ENCODE assay signal across 8 cellular contexts in the genomic region with DNA sequence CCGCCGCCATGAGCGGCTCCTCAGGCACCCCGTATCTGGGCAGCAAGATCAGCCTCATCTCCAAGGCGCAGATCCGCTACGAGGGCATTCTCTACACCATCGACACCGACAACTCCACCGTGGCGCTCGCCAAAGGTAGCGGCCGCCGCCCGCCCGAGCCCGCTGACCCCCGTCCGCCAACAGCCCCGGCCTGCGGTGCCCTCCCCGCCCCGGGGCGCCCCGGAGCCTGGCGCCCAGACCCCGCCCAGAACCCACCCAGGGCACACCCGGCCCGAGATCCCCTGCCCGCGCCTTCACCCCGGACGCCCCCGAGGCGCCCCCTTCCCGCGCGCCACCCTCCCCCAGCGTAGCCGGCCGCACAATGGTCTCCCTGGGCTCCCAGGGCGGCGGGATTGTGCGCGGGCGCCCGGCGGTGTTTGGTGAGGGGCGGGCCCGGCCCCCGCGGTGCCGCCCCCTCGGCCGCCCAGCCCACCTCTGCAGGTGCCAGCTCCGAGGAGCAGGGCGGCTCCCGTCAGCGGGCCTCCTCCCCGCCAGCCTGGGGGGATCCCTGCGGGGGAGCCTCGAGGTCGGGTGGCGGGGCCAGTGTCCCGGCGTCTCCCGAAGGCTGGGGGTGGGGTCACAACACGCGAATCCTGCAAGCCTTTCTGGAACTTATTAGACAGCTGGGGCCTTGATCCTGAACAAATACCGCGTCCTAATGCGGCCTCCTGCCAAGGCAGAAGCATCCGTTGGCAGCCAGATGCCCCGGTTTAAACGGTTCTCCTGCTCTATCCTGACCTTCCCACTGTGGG. TPM values are rescaled to one million over a fixed set of nuclear protein-coding genes. Genes with fewer than 3 reads are reported as not detected.
DNase-seq lines count a peak whose midpoint lies in the region; ATAC-seq and TF ChIP-seq lines count a peak whose summit lies in the region.

No MANE protein-coding gene starts in this region.

- peaks cover 15% of the 10 kb centered on the region for H3K4me1 ChIP-seq in testis

- H3K4me1 Mint-ChIP-seq in IgD-negative memory B cell (peaks cover 20 to 22% (median 20%) of the 10 kb centered on the region in 3 donors), memory B cell (peaks cover 16% of the 10 kb centered on the region)
- H3K4me1 Mint-ChIP-seq in T-helper 2 cell treated with Interferon-gamma antibody and Interleukin-4, amounts not matched to agents 5 μg/mL and 100 μg/mL, for 36 hours (ENCODE audit: low read depth), result peaks cover 38% of the 10 kb centered on the region

- ATAC-seq in GM21447 (IDR thresholded peaks at IDR 0.05; ENCODE audit: unreplicated experiment) (peak; percentile 12), memory B cell (ENCODE audit: low read depth) (peak; percentile 18)

- H3K4me3 Mint-ChIP-seq in IgD-negative memory B cell (peak overlapping the region; percentile 82 to 92 (median 91)), memory B cell (peak overlapping the region; percentile 82)
- peak overlapping the region; percentile 85 for H3K4me3 Mint-ChIP-seq in T-helper 2 cell treated with Interferon-gamma antibody and Interleukin-4, amounts not matched to agents 5 μg/mL and 100 μg/mL, for 36 hours

- H3K36me3 ChIP-seq in testis (ENCODE audit: low read depth, missing control alignments), result no peaks in the 10 kb centered on the region

- WGBS in testis, 2 donors, result 0% methylated on average over 34 of the region's 76 CpGs; no CpG with 5 or more reads in 1 of the 2 donors

- no peaks in the 10 kb centered on the region for H3K9me3 Mint-ChIP-seq in IgD-negative memory B cell
- H3K9me3 Mint-ChIP-seq in T-helper 2 cell treated with Interferon-gamma antibody and Interleukin-4, amounts not matched to agents 5 μg/mL and 100 μg/mL, for 36 hours, result no peaks in the 10 kb centered on the region
- H3K9me3 Mint-ChIP-seq in memory B cell, result no peaks in the 10 kb centered on the region

- H3K27me3 Mint-ChIP-seq in IgD-negative memory B cell (peaks cover 3% of the 10 kb centered on the region), memory B cell (no peaks in the 10 kb centered on the region)
- no peaks in the 10 kb centered on the region for H3K27me3 Mint-ChIP-seq in T-helper 2 cell treated with Interferon-gamma antibody and Interleukin-4, amounts not matched to agents 5 μg/mL and 100 μg/mL, for 36 hours (ENCODE audit: low read depth)

- H3K36me3 Mint-ChIP-seq in IgD-negative memory B cell (no peaks in the 10 kb centered on the region), memory B cell (peaks cover 13% of the 10 kb centered on the region)
- peaks cover 25% of the 10 kb centered on the region for H3K36me3 Mint-ChIP-seq in T-helper 2 cell treated with Interferon-gamma antibody and Interleukin-4, amounts not matched to agents 5 μg/mL and 100 μg/mL, for 36 hours (ENCODE audit: low read depth)

- peak overlapping the region; percentile 70 to 97 for H3K27ac ChIP-seq in testis

- TF ChIP-seq CTCF in choroid plexus epithelial cell (conservative IDR thresholded peaks at IDR 0.05; ENCODE audit: low read depth, low read length) (no peak), testis (IDR thresholded peaks at IDR 0.05) (no peak)

- peak overlapping the region; percentile 53 to 96 (median 67) for H3K27ac Mint-ChIP-seq in IgD-negative memory B cell
- H3K27ac Mint-ChIP-seq in T-helper 2 cell treated with Interferon-gamma antibody and Interleukin-4, amounts not matched to agents 5 μg/mL and 100 μg/mL, for 36 hours, result peak overlapping the region; percentile 49
- peak overlapping the region; percentile 41 for H3K27ac Mint-ChIP-seq in memory B cell

- H3K27me3 ChIP-seq in testis, result no peaks in the 10 kb centered on the region

- no peak for TF ChIP-seq POLR2A in testis (IDR thresholded peaks at IDR 0.05)

- intact Hi-C loops in testis (cut with DNase I; ENCODE audit: low total_unique reads), result loop anchor here (5.0 kb wide), 2 partner anchors 56 to 101 kb away; a partner anchor contains a TSS

- peak overlapping the region; percentile 83 for H3K4me3 ChIP-seq in choroid plexus epithelial cell (ENCODE audit: low read depth, low read length)
- peak overlapping the region; percentile 81 to 90 for H3K4me3 ChIP-seq in testis

- no peaks in the 10 kb centered on the region for H3K9me3 ChIP-seq in testis

- peak; percentile 48 for DNase-seq in EL
- peak; percentile 33 for DNase-seq in T-helper 2 cell treated with Interferon-gamma antibody and Interleukin-4, amounts not matched to agents 5 μg/mL and 100 μg/mL, for 36 hours (ENCODE audit: low spot score)
- peak; percentile 45 for DNase-seq in choroid plexus epithelial cell (ENCODE audit: low read depth)
- peak; percentile 35 to 57 for DNase-seq in memory B cell (ENCODE audit: low spot score in 2 of 2)
- DNase-seq in testis, result peak; percentile 56
- DNase-seq in pons (ENCODE audit: low spot score), result no peak

RNA-seq across cellular contexts. Expression of a gene that starts 0.6 kb away (rescaled TPM):
- 0.98 TPM for polyA plus RNA-seq in IgD-negative memory B cell
- 100 to 1,000 TPM; 116 to 137 TPM for total RNA-seq in testis
- 91.0 TPM for polyA plus RNA-seq in testis (ENCODE audit: insufficient read depth, low read depth, low replicate concordance)

RNA-seq across cellular contexts. Expression of a gene that starts 20.3 kb away (rescaled TPM):
- polyA plus RNA-seq in IgD-negative memory B cell, result 428 TPM
- 100 to 1,000 TPM; 146 to 203 TPM for total RNA-seq in testis
- polyA plus RNA-seq in testis (ENCODE audit: insufficient read depth, low read depth, low replicate concordance), result 124 TPM

RNA-seq across cellular contexts. Expression of a gene that starts 20.7 kb away (rescaled TPM):
- polyA plus RNA-seq in IgD-negative memory B cell (1.4 TPM), testis (ENCODE audit: insufficient read depth, low read depth, low replicate concordance) (16.2 TPM)
- 10 to 100 TPM; 54.6 to 69.5 TPM for total RNA-seq in testis

RNA-seq across cellular contexts. Expression of a gene that starts 57.2 kb away (rescaled TPM):
- polyA plus RNA-seq in IgD-negative memory B cell (3.4 TPM), testis (ENCODE audit: insufficient read depth, low read depth, low replicate concordance) (30.7 TPM)
- total RNA-seq in testis, result 100 to 1,000 TPM; 107 to 111 TPM

RNA-seq across cellular contexts. Expression of a gene that starts 60.0 kb away (rescaled TPM):
- polyA plus RNA-seq in IgD-negative memory B cell, result 26.2 TPM
- total RNA-seq in testis, result 10 to 100 TPM; 61.9 to 76.8 TPM
- polyA plus RNA-seq in testis (ENCODE audit: insufficient read depth, low read depth, low replicate concordance), result 53.3 TPM

Comparison
In these comparisons a context has a peak if more than half of its experiments do, and no peak if none do; other contexts are left out.
1. RNA of a gene that starts 0.6 kb away (polyA plus RNA-seq): 91.0 TPM in testis (single experiment); 0.98 TPM in IgD-negative memory B cell (single experiment); every median in the first group is over 10 times any median in the second.
2. Peak in every context shown above with its lines, with median percentiles within 50 percentile points of each other: H3K27ac Mint-ChIP-seq and H3K4me3 Mint-ChIP-seq.